ENCODE assay signal across 2 cellular contexts in genomic region chr2:199019898-199020507, GRCh38.
TF ChIP-seq lines count a peak whose summit lies in the region.

No MANE protein-coding gene starts in this region.

TF ChIP-seq in SK-N-SH, 30 proteins besides CTCF, POLR2A, EP300 and RAD21 (continued from another document):
- no peak for TF ChIP-seq USF2 (IDR thresholded peaks at IDR 0.05; ENCODE audit: borderline replicate concordance, low read depth, low read length)
- TF ChIP-seq RXRA (IDR thresholded peaks at IDR 0.05; ENCODE audit: borderline replicate concordance, low read depth) = no peak
- no peak for TF ChIP-seq NFIC (IDR thresholded peaks at IDR 0.05; ENCODE audit: borderline replicate concordance)
- TF ChIP-seq GABPA (IDR thresholded peaks at IDR 0.05; ENCODE audit: low read depth) = no peak
- TF ChIP-seq RFX5 (IDR thresholded peaks at IDR 0.05; ENCODE audit: low read length) = no peak
TF ChIP-seq in SK-N-SH: peak in this region for 0.

TF ChIP-seq in SK-N-SH treated with all-trans-retinoic acid at 6 μM for 48 hours, 23 proteins besides CTCF, POLR2A, EP300 and RAD21 (continued from another document):
- TF ChIP-seq ZNF565 (CRISPR knock-in tag; conservative IDR thresholded peaks at IDR 0.05; ENCODE audit: low read depth) (no peak), ESRRG (CRISPR knock-in tag; IDR thresholded peaks at IDR 0.05) (no peak), TOX (CRISPR knock-in tag; IDR thresholded peaks at IDR 0.05; ENCODE audit: borderline replicate concordance) (no peak), OSR1 (CRISPR knock-in tag; IDR thresholded peaks at IDR 0.05) (no peak), ISL1 (CRISPR knock-in tag; IDR thresholded peaks at IDR 0.05) (no peak), TCF4 (CRISPR knock-in tag; IDR thresholded peaks at IDR 0.05; ENCODE audit: borderline replicate concordance) (no peak), CSDC2 (CRISPR knock-in tag; IDR thresholded peaks at IDR 0.05) (no peak)
